ENCODE assay signal across 17 cellular contexts in the genomic region with DNA sequence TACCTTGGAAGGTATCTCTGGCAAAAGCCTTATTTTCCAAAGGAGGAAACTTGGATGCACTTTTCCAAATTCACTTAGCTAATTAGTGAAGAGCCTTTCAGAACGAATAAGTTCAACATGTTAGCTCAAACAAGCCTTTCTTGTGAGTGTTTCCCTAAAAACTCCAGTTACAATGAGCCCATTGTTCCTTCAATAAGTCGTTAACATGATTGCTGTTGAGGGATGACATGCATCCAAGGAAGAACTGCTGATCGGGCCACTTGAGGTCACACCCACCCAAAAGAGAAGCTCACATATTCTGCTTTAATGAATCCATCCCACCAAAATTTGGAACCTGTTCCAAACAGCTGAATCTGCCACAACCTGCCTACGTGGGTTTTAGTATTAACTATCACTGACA. TPM values are rescaled to one million over a fixed set of nuclear protein-coding genes. Genes with fewer than 3 reads are reported as not detected.
DNase-seq lines count a peak whose midpoint lies in the region; ATAC-seq and TF ChIP-seq lines count a peak whose summit lies in the region.
"Had no signal": no experiment of that assay in that cellular context is flagged by ENCODE, and none has a peak within 500 bp of the region (broad histone marks: within the 10 kb centered on the region; RNA-seq: fewer than 3 reads in every experiment).

No MANE protein-coding gene starts in this region.

- peak overlapping the region; percentile 70 for H3K27ac ChIP-seq in mesodermal cell (ENCODE audit: low read depth, low read length, severe bottlenecking)
- no peak overlapping the region for H3K27ac ChIP-seq in brain microvascular endothelial cell
- H3K27ac ChIP-seq: A549 had no signal

- POLR2A ChIA-PET in activated CD4-positive, alpha-beta memory T cell treated with anti-CD3 and anti-CD28 coated beads, Interleukin-2, amount 10 ng/mL, durations not matched to agents 7 days and 5 days (lab: Charles Lee), result no interaction called here

- H3K27me3 ChIP-seq in brain microvascular endothelial cell (replicated peaks), result no peaks in the 10 kb centered on the region
- H3K27me3 ChIP-seq: BE2C had no signal

- WGBS in mesodermal cell (ENCODE audit: insufficient coverage in 2 of 2), 2 experiments, result 71 to 86% methylated on average over 2 of the region's 4 CpGs

- no peak overlapping the region for H3K4me3 Mint-ChIP-seq in activated CD4-positive, alpha-beta memory T cell treated with anti-CD3 and anti-CD28 coated beads, Interleukin-2, amount 10 ng/mL, durations not matched to agents 7 days and 5 days
- H3K4me3 Mint-ChIP-seq: CD14-positive monocyte; CD8-positive, alpha-beta T cell; H9 had no signal

- no peaks in the 10 kb centered on the region for H3K4me1 ChIP-seq in mesodermal cell (ENCODE audit: control insufficient read depth, insufficient read depth, low read length, poor library complexity, severe bottlenecking)
- H3K4me1 ChIP-seq: A549, BE2C had no signal

- H3K27me3 Mint-ChIP-seq in activated CD4-positive, alpha-beta memory T cell treated with anti-CD3 and anti-CD28 coated beads, Interleukin-2, amount 10 ng/mL, durations not matched to agents 7 days and 5 days, result peaks cover 2% of the 10 kb centered on the region

- intact Hi-C loops in sciatic nerve (cut with DNase I), result no loop called here

- H3K36me3 ChIP-seq in mesodermal cell (ENCODE audit: control insufficient read depth, insufficient read depth, low read length), result no peaks in the 10 kb centered on the region
- no peaks in the 10 kb centered on the region for H3K36me3 ChIP-seq in brain microvascular endothelial cell (replicated peaks)
- H3K36me3 ChIP-seq: BE2C had no signal

- H3K9me3 ChIP-seq in mesodermal cell (ENCODE audit: control insufficient read depth, low read length), result no peaks in the 10 kb centered on the region
- H3K9me3 ChIP-seq: A549, BE2C had no signal

- H3K4me3 ChIP-seq in mesodermal cell (ENCODE audit: extremely low read depth, insufficient read depth, low read length, poor library complexity, severe bottlenecking) (no peak overlapping the region), brain microvascular endothelial cell (ENCODE audit: low read depth, low read length) (no peak overlapping the region)
- H3K4me3 ChIP-seq: A549 had no signal

- no peak for TF ChIP-seq CTCF in brain microvascular endothelial cell (IDR thresholded peaks at IDR 0.05; ENCODE audit: low read depth, low read length, missing control alignments)

- no peaks in the 10 kb centered on the region for H3K9me3 Mint-ChIP-seq in activated CD4-positive, alpha-beta memory T cell treated with anti-CD3 and anti-CD28 coated beads, Interleukin-2, amount 10 ng/mL, durations not matched to agents 7 days and 5 days
- H3K9me3 Mint-ChIP-seq: CD8-positive, alpha-beta T cell; H9 had no signal

- H3K36me3 Mint-ChIP-seq in activated CD4-positive, alpha-beta memory T cell treated with anti-CD3 and anti-CD28 coated beads, Interleukin-2, amount 10 ng/mL, durations not matched to agents 7 days and 5 days (ENCODE audit: low read depth), result no peaks in the 10 kb centered on the region
- H3K36me3 Mint-ChIP-seq: CD14-positive monocyte; CD8-positive, alpha-beta T cell had no signal

- in situ Hi-C loops in SK-MEL-5 (cut with HindIII; ENCODE audit: low pct_unique_long_range_greater_than_20kb, low sequenced_read_pairs) (no loop called here), brain microvascular endothelial cell (cut with HindIII; ENCODE audit: low pct_ligation_motif_present, low sequenced_read_pairs) (no loop called here)

- no peaks in the 10 kb centered on the region for H3K4me1 Mint-ChIP-seq in activated CD4-positive, alpha-beta memory T cell treated with anti-CD3 and anti-CD28 coated beads, Interleukin-2, amount 10 ng/mL, durations not matched to agents 7 days and 5 days

- CTCF ChIA-PET in activated CD4-positive, alpha-beta memory T cell treated with anti-CD3 and anti-CD28 coated beads, Interleukin-2, amount 10 ng/mL, durations not matched to agents 7 days and 5 days (lab: Charles Lee), result interaction anchor here (1.2 to 1.8 kb wide), 2 partner anchors 8 to 11 kb away, joined by 3 to 9 read pairs; no protein-coding TSS in a partner anchor

- DNase-seq in NCI-H1105 (lab: John Stamatoyannopoulos, UW), result peak; percentile 10
- peak; percentile 80 for DNase-seq in SK-MEL-5 (ENCODE audit: low read depth, low spot score)
- no peak for DNase-seq in sciatic nerve (ENCODE audit: low spot score)
- DNase-seq in NCI-H345 treated with DMSO at 0.1 percent for 48 hours (lab: John Stamatoyannopoulos, UW; ENCODE audit: unreplicated experiment), result no peak
- no peak for DNase-seq in brain microvascular endothelial cell
- no peak for DNase-seq in activated CD4-positive, alpha-beta memory T cell treated with anti-CD3 and anti-CD28 coated beads, Interleukin-2, amount 10 ng/mL, durations not matched to agents 7 days and 5 days
- DNase-seq: BE2C; CD8-positive, alpha-beta T cell; DMS53; GF-D8; GOT3; H9 had no signal

- peak; percentile 85 for ATAC-seq in sciatic nerve
- ATAC-seq: A549; CD8-positive, alpha-beta T cell had no signal

- no peak overlapping the region for H3K27ac Mint-ChIP-seq in activated CD4-positive, alpha-beta memory T cell treated with anti-CD3 and anti-CD28 coated beads, Interleukin-2, amount 10 ng/mL, durations not matched to agents 7 days and 5 days
- H3K27ac Mint-ChIP-seq: CD14-positive monocyte; CD8-positive, alpha-beta T cell; H9 had no signal

RNA-seq across cellular contexts. Expression of a gene that starts 48.1 kb away (rescaled TPM):
- not detected in 2 replicates for total RNA-seq in SK-MEL-5 (2014; rRNA removed; shearing (Covaris generic))
- not detected in 2 replicates for polyA plus RNA-seq in SK-MEL-5 (2015; cell fraction: cytosol; rRNA removed)
- polyA plus RNA-seq in SK-MEL-5 (2015; cell fraction: nucleus; rRNA removed), result not detected in 2 replicates
- polyA plus RNA-seq in mesodermal cell (2013, experiment 1 of 2), result not detected
- polyA plus RNA-seq in mesodermal cell (2013, experiment 2 of 2), result not detected
- total RNA-seq in sciatic nerve, result not detected
- total RNA-seq in activated CD4-positive, alpha-beta memory T cell treated with anti-CD3 and anti-CD28 coated beads, Interleukin-2, amount 10 ng/mL, durations not matched to agents 7 days and 5 days, result not detected
- total RNA-seq: CD8-positive, alpha-beta T cell; H9; HT1080 had no signal
- polyA plus RNA-seq: A549, AG04450, CD14-positive monocyte had no signal

Comparison
In these comparisons a context has a peak if more than half of its experiments do, and no peak if none do; other contexts are left out.
1. DNase-seq: peak in NCI-H1105 (single experiment) and SK-MEL-5 (single experiment); none in sciatic nerve (single experiment), NCI-H345 treated with DMSO at 0.1 percent for 48 hours (single experiment), brain microvascular endothelial cell (single experiment) and activated CD4-positive, alpha-beta memory T cell treated with anti-CD3 and anti-CD28 coated beads, Interleukin-2, amount 10 ng/mL, durations not matched to agents 7 days and 5 days (single experiment).